Comparison of ENCODE assay signal across 19 cellular contexts in the genomic region with DNA sequence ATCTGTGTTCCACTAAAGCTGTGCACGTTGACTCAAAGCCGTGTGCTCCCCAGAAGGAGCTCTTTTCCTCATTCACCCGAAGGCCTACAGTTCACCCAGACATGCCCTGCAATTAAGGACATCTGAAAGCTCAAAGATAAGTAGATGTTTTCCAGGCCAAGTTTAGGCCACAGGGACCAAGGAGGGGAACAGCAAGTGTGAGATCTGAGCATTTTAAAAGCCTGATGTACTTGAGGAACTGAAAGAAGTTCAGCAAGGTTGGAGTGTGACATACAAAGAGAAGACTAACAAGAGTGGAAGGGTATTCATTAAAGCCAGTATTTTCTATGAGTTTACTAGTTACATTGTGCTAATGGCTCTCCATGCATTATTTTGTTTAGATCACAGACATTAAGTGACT.
DNase-seq lines count a peak whose midpoint lies in the region; ATAC-seq, FAIRE-seq and TF ChIP-seq lines count a peak whose summit lies in the region.
"Had no signal": no experiment of that assay in that cellular context is flagged by ENCODE, and none has a peak within 500 bp of the region (broad histone marks: within the 10 kb centered on the region; RNA-seq: fewer than 3 reads in every experiment).

No MANE protein-coding gene starts in this region.

- peaks cover 4 to 8% of the 10 kb centered on the region in 2 donors for H3K36me3 Mint-ChIP-seq in CD14-positive monocyte
- H3K36me3 Mint-ChIP-seq: T-cell had no signal

- H3K4me1 ChIP-seq in OCI-LY3 (ENCODE audit: low read length) (peaks cover 66% of the 10 kb centered on the region), pancreas (peaks cover 0 to 4% (median 3%) of the 10 kb centered on the region in 3 donors), gastroesophageal sphincter (no peaks in the 10 kb centered on the region)
- H3K4me1 ChIP-seq: A549, HAP-1 had no signal

- H3K27me3 ChIP-seq in OCI-LY3 (ENCODE audit: low read depth, low read length) = no peaks in the 10 kb centered on the region
- no peaks in the 10 kb centered on the region for H3K27me3 ChIP-seq in pancreas
- H3K27me3 ChIP-seq in gastroesophageal sphincter = no peaks in the 10 kb centered on the region

- 43 to 60% methylated on average over 3 of the region's 3 CpGs for WGBS in pancreas, 2 donors
- WGBS in gastroesophageal sphincter (ENCODE audit: low coverage in 1 of 2), 2 donors = 28% methylated on average over 2 of the region's 3 CpGs; no CpG with 5 or more reads in 1 of the 2 donors

- H3K27ac ChIP-seq in OCI-LY3 (ENCODE audit: low read length) = peak overlapping the region; percentile 67
- no peak overlapping the region for H3K27ac ChIP-seq in pancreas
- H3K27ac ChIP-seq in gastroesophageal sphincter = no peak overlapping the region
- H3K27ac ChIP-seq: A549, C4-2B, SK-N-MC had no signal

- DNase-seq in CD14-positive monocyte (ENCODE audit: low spot score) = no peak
- DNase-seq in midbrain (lab: John Stamatoyannopoulos, UW) = peak; percentile 16
- no peak for DNase-seq in pancreas
- no peak for DNase-seq in LoVo (ENCODE audit: low spot score)
- DNase-seq: DMS 273 treated with DMSO at 0.1 percent for 48 hours, NCI-H1092, NCI-H146, NCI-H2081, NCI-H510A, PC-3, T-cell had no signal

- no peaks in the 10 kb centered on the region for H3K79me2 ChIP-seq in OCI-LY3 (ENCODE audit: low read length)

- peak overlapping the region; percentile 41 for H3K4me2 ChIP-seq in OCI-LY3 (ENCODE audit: low read length)
- H3K4me2 ChIP-seq: A549 had no signal

- H3K9me3 ChIP-seq in OCI-LY3 (ENCODE audit: insufficient read depth, low read length) (no peaks in the 10 kb centered on the region), pancreas (no peaks in the 10 kb centered on the region), gastroesophageal sphincter (no peaks in the 10 kb centered on the region)
- H3K9me3 ChIP-seq: A549, HAP-1 had no signal

- H3K9ac ChIP-seq in OCI-LY3 (ENCODE audit: low read length) = peak overlapping the region; percentile 26; the same call in 1 of the 2 replicates

- H3K4me1 Mint-ChIP-seq in CD14-positive monocyte = peaks cover 79% of the 10 kb centered on the region

- H3K4me3 ChIP-seq in OCI-LY3 (ENCODE audit: low read length) (no peak overlapping the region), pancreas (no peak overlapping the region), gastroesophageal sphincter (no peak overlapping the region)
- H3K4me3 ChIP-seq: A549, HAP-1, SK-N-MC had no signal

- peak overlapping the region; percentile 57 for H2AFZ ChIP-seq in OCI-LY3 (ENCODE audit: low read depth, low read length)

- intact Hi-C loops in CD14-positive monocyte (cut with micrococcal nuclease) = loop anchor here in 1 of 2 donors (10.0 kb wide), 2 partner anchors 147 to 507 kb away; partner anchors contain the start of gene GOLGB1
- intact Hi-C loops in pancreas (cut with DNase I) = no loop called here

- H3K4me3 Mint-ChIP-seq in CD14-positive monocyte = no peak overlapping the region
- H3K4me3 Mint-ChIP-seq: T-cell had no signal

- TF ChIP-seq EP300 in gastroesophageal sphincter (IDR thresholded peaks at IDR 0.05) = no peak

- peak overlapping the region in 5 of 7 donors; percentile 44 to 77 (median 61) for H3K27ac Mint-ChIP-seq in CD14-positive monocyte
- H3K27ac Mint-ChIP-seq: T-cell had no signal

- H3K36me3 ChIP-seq in OCI-LY3 (replicated peaks; ENCODE audit: low read depth, low read length) (no peaks in the 10 kb centered on the region), pancreas (no peaks in the 10 kb centered on the region), gastroesophageal sphincter (no peaks in the 10 kb centered on the region)
- H3K36me3 ChIP-seq: HAP-1 had no signal

- no peak for TF ChIP-seq POLR2A in gastroesophageal sphincter (IDR thresholded peaks at IDR 0.05)

- ATAC-seq in GM21529 (IDR thresholded peaks at IDR 0.05; ENCODE audit: unreplicated experiment) (peak; percentile 41), pancreas (no peak), GM18870 (IDR thresholded peaks at IDR 0.05; ENCODE audit: unreplicated experiment) (no peak), gastroesophageal sphincter (no peak)
- ATAC-seq: A549, PC-3, T-cell had no signal

- H3K9me3 Mint-ChIP-seq in CD14-positive monocyte = peaks cover 0 to 3% (median 0%) of the 10 kb centered on the region in 7 donors

- FAIRE-seq in pancreas (lab: Jason Lieb, UNC) = no peak
- FAIRE-seq: A549 had no signal

- no peaks in the 10 kb centered on the region for H4K20me1 ChIP-seq in OCI-LY3 (ENCODE audit: insufficient read depth, low read length)

- H3K27me3 Mint-ChIP-seq in CD14-positive monocyte (ENCODE audit: low read depth in 3 of 3) = no peaks in the 10 kb centered on the region

- TF ChIP-seq CTCF in CD14-positive monocyte (IDR thresholded peaks at IDR 0.05) (no peak), OCI-LY3 (IDR thresholded peaks at IDR 0.05; ENCODE audit: low read depth, low read length) (no peak), pancreas (IDR thresholded peaks at IDR 0.05) (no peak), gastroesophageal sphincter (IDR thresholded peaks at IDR 0.05) (no peak)
